Comparison of ENCODE assay signal across 27 cellular contexts in genomic region chr14:104030958-104031357, GRCh38. TPM values are rescaled to one million over a fixed set of nuclear protein-coding genes. Genes with fewer than 3 reads are reported as not detected.
"Had no signal": no experiment of that assay in that cellular context is flagged by ENCODE, and none has a peak within 500 bp of the region (broad histone marks: within the 10 kb centered on the region; RNA-seq: fewer than 3 reads in every experiment).

No MANE protein-coding gene starts in this region.

- H3K4me1 ChIP-seq: breast epithelium, esophagus muscularis mucosa, foreskin keratinocyte, lower lobe of right lung, stomach, tibial artery, upper lobe of right lung had no signal

- H3K9me3 ChIP-seq: breast epithelium, esophagus muscularis mucosa, heart left ventricle, lower lobe of right lung, stomach, tibial artery, upper lobe of right lung had no signal

- H3K27me3 Mint-ChIP-seq: dendritic cell treated with granulocyte-macrophage colony-stimulating factor and Interleukin-4, amounts not matched to agents 40 ng/mL and 50 ng/mL, for 4 days had no signal

- DNase-seq: activated CD4-positive, alpha-beta T cell treated with anti-CD3 and anti-CD28 coated beads for 1 hour; activated CD4-positive, alpha-beta T cell treated with anti-CD3 and anti-CD28 coated beads, Interleukin-2, amount 10 ng/mL, durations not matched to agents 7 days and 5 days; activated CD8-positive, alpha-beta T cell treated with anti-CD3 and anti-CD28 coated beads for 36 hours; activated naive CD8-positive, alpha-beta T cell treated with anti-CD3 and anti-CD28 coated beads, Interleukin-2, amount 50 U/mL, for 24 hours; activated T-cell treated with anti-CD3 and anti-CD28 coated beads, Interleukin-2, amount 50 U/mL, for 4 hours; central memory CD4-positive, alpha-beta T cell; foreskin keratinocyte; heart left ventricle; kidney glomerular epithelial cell; lower lobe of right lung; mesenchymal stem cell; naive thymus-derived CD8-positive, alpha-beta T cell; right cardiac atrium; stimulated activated CD4-positive, alpha-beta T cell treated with anti-CD3 and anti-CD28 coated beads, Interleukin-15, amount 100 ng/mL, for 24 hours; stimulated activated CD4-positive, alpha-beta T cell treated with anti-CD3 and anti-CD28 coated beads, Interleukin-2, amount 100 ng/mL, for 24 hours; stimulated activated naive B cell treated with anti-CD40 and anti-IgM and Interleukin-4, amounts not matched to agents 10 μg/mL and 1 μg/mL and 100 μg/mL, for 72 hours; stomach; T-helper 9 cell; tibial artery; upper lobe of right lung had no signal

- H3K27ac Mint-ChIP-seq: activated CD4-positive, alpha-beta T cell treated with anti-CD3 and anti-CD28 coated beads, Interleukin-2, amount 10 ng/mL, durations not matched to agents 7 days and 5 days; activated CD8-positive, alpha-beta T cell treated with anti-CD3 and anti-CD28 coated beads for 36 hours; activated naive CD4-positive, alpha-beta T cell treated with anti-CD3 and anti-CD28 coated beads, Interleukin-2, amount 50 U/mL, for 24 hours; activated naive CD8-positive, alpha-beta T cell treated with anti-CD3 and anti-CD28 coated beads, Interleukin-2, amount 50 U/mL, for 24 hours; activated T-helper 2 cell treated with anti-CD3 and anti-CD28 coated beads, Interferon-gamma antibody, Interleukin-2, Interleukin-4, amounts not matched to agents 10 μg/mL and 5 μg/mL and 100 μg/mL, durations not matched to agents 14 hours and 24 hours and 36 hours; dendritic cell treated with granulocyte-macrophage colony-stimulating factor and Interleukin-4, amounts not matched to agents 40 ng/mL and 50 ng/mL, for 4 days; naive thymus-derived CD8-positive, alpha-beta T cell; stimulated activated naive B cell treated with anti-CD40 and anti-IgM and Interleukin-4, amounts not matched to agents 10 μg/mL and 1 μg/mL and 100 μg/mL, for 72 hours; WTC11 had no signal

- H3K36me3 Mint-ChIP-seq: activated naive CD4-positive, alpha-beta T cell treated with anti-CD3 and anti-CD28 coated beads, Interleukin-2, amount 50 U/mL, for 24 hours; naive thymus-derived CD8-positive, alpha-beta T cell; stimulated activated naive B cell treated with anti-CD40 and anti-IgM and Interleukin-4, amounts not matched to agents 10 μg/mL and 1 μg/mL and 100 μg/mL, for 72 hours; WTC11 had no signal

- H3K9me3 Mint-ChIP-seq: activated CD4-positive, alpha-beta T cell treated with anti-CD3 and anti-CD28 coated beads, Interleukin-2, amount 10 ng/mL, durations not matched to agents 7 days and 5 days; activated CD8-positive, alpha-beta T cell treated with anti-CD3 and anti-CD28 coated beads for 36 hours; activated naive CD4-positive, alpha-beta T cell treated with anti-CD3 and anti-CD28 coated beads, Interleukin-2, amount 50 U/mL, for 24 hours; activated naive CD8-positive, alpha-beta T cell treated with anti-CD3 and anti-CD28 coated beads, Interleukin-2, amount 50 U/mL, for 24 hours; activated T-cell treated with anti-CD3 and anti-CD28 coated beads, Interleukin-2, amount 50 U/mL, for 4 hours; activated T-helper 2 cell treated with anti-CD3 and anti-CD28 coated beads, Interferon-gamma antibody, Interleukin-2, Interleukin-4, amounts not matched to agents 10 μg/mL and 5 μg/mL and 100 μg/mL, durations not matched to agents 14 hours and 24 hours and 36 hours; dendritic cell treated with granulocyte-macrophage colony-stimulating factor and Interleukin-4, amounts not matched to agents 40 ng/mL and 50 ng/mL, for 4 days; naive thymus-derived CD8-positive, alpha-beta T cell; neural crest cell; stimulated activated naive B cell treated with anti-CD40 and anti-IgM and Interleukin-4, amounts not matched to agents 10 μg/mL and 1 μg/mL and 100 μg/mL, for 72 hours; WTC11 had no signal

- H3K27me3 ChIP-seq: heart left ventricle, stomach, tibial artery, upper lobe of right lung had no signal

- H3K4me1 Mint-ChIP-seq: activated CD4-positive, alpha-beta T cell treated with anti-CD3 and anti-CD28 coated beads, Interleukin-2, amount 10 ng/mL, durations not matched to agents 7 days and 5 days; activated naive CD4-positive, alpha-beta T cell treated with anti-CD3 and anti-CD28 coated beads, Interleukin-2, amount 50 U/mL, for 24 hours; activated naive CD8-positive, alpha-beta T cell treated with anti-CD3 and anti-CD28 coated beads, Interleukin-2, amount 50 U/mL, for 24 hours; naive thymus-derived CD8-positive, alpha-beta T cell; stimulated activated naive B cell treated with anti-CD40 and anti-IgM and Interleukin-4, amounts not matched to agents 10 μg/mL and 1 μg/mL and 100 μg/mL, for 72 hours had no signal

- H3K36me3 ChIP-seq: breast epithelium, esophagus muscularis mucosa, heart left ventricle, lower lobe of right lung, stomach, tibial artery, upper lobe of right lung had no signal

- H3K27ac ChIP-seq: breast epithelium, esophagus muscularis mucosa, foreskin keratinocyte, heart left ventricle, lower lobe of right lung, stomach, tibial artery, upper lobe of right lung had no signal

- H3K4me3 ChIP-seq: breast epithelium, esophagus muscularis mucosa, heart left ventricle, lower lobe of right lung, stomach, tibial artery, upper lobe of right lung had no signal

- H3K4me3 Mint-ChIP-seq: activated CD4-positive, alpha-beta T cell treated with anti-CD3 and anti-CD28 coated beads, Interleukin-2, amount 10 ng/mL, durations not matched to agents 7 days and 5 days; activated CD8-positive, alpha-beta T cell treated with anti-CD3 and anti-CD28 coated beads for 36 hours; activated naive CD4-positive, alpha-beta T cell treated with anti-CD3 and anti-CD28 coated beads, Interleukin-2, amount 50 U/mL, for 24 hours; activated naive CD8-positive, alpha-beta T cell treated with anti-CD3 and anti-CD28 coated beads, Interleukin-2, amount 50 U/mL, for 24 hours; activated T-cell treated with anti-CD3 and anti-CD28 coated beads, Interleukin-2, amount 50 U/mL, for 4 hours; dendritic cell treated with granulocyte-macrophage colony-stimulating factor and Interleukin-4, amounts not matched to agents 40 ng/mL and 50 ng/mL, for 4 days; naive thymus-derived CD8-positive, alpha-beta T cell; neural crest cell; stimulated activated naive B cell treated with anti-CD40 and anti-IgM and Interleukin-4, amounts not matched to agents 10 μg/mL and 1 μg/mL and 100 μg/mL, for 72 hours; WTC11 had no signal

RNA-seq across cellular contexts. Expression of gene ASPG, which starts 54.5 kb away (rescaled TPM):
- total RNA-seq: activated CD4-positive, alpha-beta T cell treated with anti-CD3 and anti-CD28 coated beads, Interleukin-2, amount 10 ng/mL, durations not matched to agents 7 days and 5 days; activated CD8-positive, alpha-beta T cell treated with anti-CD3 and anti-CD28 coated beads for 36 hours; activated T-helper 2 cell treated with anti-CD3 and anti-CD28 coated beads, Interferon-gamma antibody, Interleukin-2, Interleukin-4, amounts not matched to agents 10 μg/mL and 5 μg/mL and 100 μg/mL, durations not matched to agents 14 hours and 24 hours and 36 hours; naive thymus-derived CD8-positive, alpha-beta T cell; neural crest cell had no signal
- polyA plus RNA-seq: naive thymus-derived CD8-positive, alpha-beta T cell had no signal
